In the genomic region with DNA sequence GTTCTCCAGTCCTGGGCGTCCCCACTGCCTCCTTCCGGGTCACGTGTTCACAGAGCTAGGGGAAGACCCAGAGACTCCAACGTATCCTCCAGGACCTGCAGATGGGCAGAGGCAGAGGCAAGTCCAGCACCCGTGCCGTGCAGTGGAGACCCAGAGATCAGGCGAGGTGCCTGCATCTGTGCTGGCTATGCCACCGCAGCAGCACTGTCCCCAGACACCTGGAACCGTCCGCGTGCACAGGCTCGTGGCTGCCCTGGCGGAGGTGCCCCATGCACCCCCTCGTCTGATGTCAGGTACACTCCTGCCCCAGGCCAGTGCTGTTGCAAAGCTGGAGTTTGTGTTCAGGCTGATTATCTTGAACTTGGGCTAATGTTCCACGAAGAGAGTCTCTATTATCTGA, we compare ENCODE assay signal across 27 cellular contexts. TPM values are rescaled to one million over a fixed set of nuclear protein-coding genes. Genes with fewer than 3 reads are reported as not detected.
"Had no signal": no experiment of that assay in that cellular context is flagged by ENCODE, and none has a peak within 500 bp of the region (broad histone marks: within the 10 kb centered on the region; RNA-seq: fewer than 3 reads in every experiment).

No MANE protein-coding gene starts in this region.

- H3K4me1 ChIP-seq: gastrocnemius medialis, prostate gland, right atrium auricular region, suprapubic skin, upper lobe of right lung, uterus had no signal

- H3K36me3 Mint-ChIP-seq: memory B cell; mesothelial cell of epicardium; naive B cell; natural killer cell treated with Interleukin-12 subunit alpha and Interleukin-12 subunit beta and Interleukin-15 and Interleukin-18, amount 100 ng/mL, for 72 hours had no signal

- H3K4me1 Mint-ChIP-seq: memory B cell; mesothelial cell of epicardium; neural crest cell; stimulated activated naive CD8-positive, alpha-beta T cell treated with anti-CD3 and anti-CD28 coated beads, Interleukin-15, amount 100 ng/mL, for 72 hours had no signal

- H3K9me3 Mint-ChIP-seq: effector memory CD8-positive, alpha-beta T cell; memory B cell; mesothelial cell of epicardium; naive B cell; natural killer cell treated with Interleukin-12 subunit alpha and Interleukin-12 subunit beta and Interleukin-15 and Interleukin-18, amount 100 ng/mL, for 72 hours; neural crest cell; stimulated activated naive CD8-positive, alpha-beta T cell treated with anti-CD3 and anti-CD28 coated beads, Interleukin-15, amount 100 ng/mL, for 72 hours had no signal

- H3K27ac ChIP-seq: gastrocnemius medialis, prostate gland, right atrium auricular region, skin epidermis, suprapubic skin, transverse colon, upper lobe of right lung, uterus had no signal

- H3K36me3 ChIP-seq: gastrocnemius medialis, prostate gland, right atrium auricular region, suprapubic skin, transverse colon, upper lobe of right lung, uterus had no signal

- H3K4me3 Mint-ChIP-seq: effector memory CD8-positive, alpha-beta T cell; memory B cell; mesothelial cell of epicardium; naive B cell; natural killer cell treated with Interleukin-12 subunit alpha and Interleukin-12 subunit beta and Interleukin-15 and Interleukin-18, amount 100 ng/mL, for 72 hours; neural crest cell; stimulated activated naive CD8-positive, alpha-beta T cell treated with anti-CD3 and anti-CD28 coated beads, Interleukin-15, amount 100 ng/mL, for 72 hours had no signal

- H3K9me3 ChIP-seq: gastrocnemius medialis, mucosa of descending colon, prostate gland, right atrium auricular region, suprapubic skin, transverse colon, upper lobe of right lung, uterus had no signal

- ATAC-seq: effector memory CD8-positive, alpha-beta T cell; gastrocnemius medialis; mucosa of descending colon; stimulated activated naive CD8-positive, alpha-beta T cell treated with anti-CD3 and anti-CD28 coated beads, Interleukin-15, amount 100 ng/mL, for 72 hours; upper lobe of right lung had no signal

- H3K4me3 ChIP-seq: gastrocnemius medialis, lung, mucosa of descending colon, prostate gland, right atrium auricular region, skin epidermis, suprapubic skin, transverse colon, upper lobe of right lung, uterus had no signal

- DNase-seq: cortex of kidney; effector memory CD8-positive, alpha-beta T cell; foreskin fibroblast; gastrocnemius medialis; head of caudate nucleus; mucosa of descending colon; naive B cell; stimulated activated CD4-positive, alpha-beta T cell treated with anti-CD3 and anti-CD28 coated beads, Interleukin-15, amount 100 ng/mL, for 24 hours; stimulated activated CD4-positive, alpha-beta T cell treated with anti-CD3 and anti-CD28 coated beads, Interleukin-2, amount 100 ng/mL, for 48 hours; stimulated activated naive CD4-positive, alpha-beta T cell; stimulated activated naive CD8-positive, alpha-beta T cell treated with anti-CD3 and anti-CD28 coated beads, Interleukin-15, amount 100 ng/mL, for 72 hours; transverse colon; upper lobe of right lung; uterus had no signal

- H3K27ac Mint-ChIP-seq: effector memory CD8-positive, alpha-beta T cell; memory B cell; mesothelial cell of epicardium; naive B cell; natural killer cell treated with Interleukin-12 subunit alpha and Interleukin-12 subunit beta and Interleukin-15 and Interleukin-18, amount 100 ng/mL, for 72 hours; stimulated activated naive CD8-positive, alpha-beta T cell treated with anti-CD3 and anti-CD28 coated beads, Interleukin-15, amount 100 ng/mL, for 72 hours had no signal

RNA-seq across cellular contexts. Expression of gene IRX4, which starts 13.8 kb away (rescaled TPM):
- total RNA-seq: dermis microvascular lymphatic vessel endothelial cell; glomerular endothelial cell; liver; lung; mesothelial cell of epicardium; mucosa of descending colon; natural killer cell treated with Interleukin-12 subunit alpha and Interleukin-12 subunit beta and Interleukin-15 and Interleukin-18, amount 100 ng/mL, for 72 hours; osteoblast; right atrium auricular region; transverse colon; upper lobe of right lung; uterus had no signal
